Comparison of ENCODE assay signal across 8 cellular contexts in genomic region chr10:27285093-27285492, GRCh38. TPM values are rescaled to one million over a fixed set of nuclear protein-coding genes. Genes with fewer than 3 reads are reported as not detected.
A peak's percentile ranks its signal among the peaks of the same experiment; 100 is the strongest.
DNase-seq lines count a peak whose midpoint lies in the region; ATAC-seq and TF ChIP-seq lines count a peak whose summit lies in the region.
"Had no signal": no experiment of that assay in that cellular context is flagged by ENCODE, and none has a peak within 500 bp of the region (broad histone marks: within the 10 kb centered on the region; RNA-seq: fewer than 3 reads in every experiment).

No MANE protein-coding gene starts in this region.

- H3K9me2 ChIP-seq in OCI-LY7 (ENCODE audit: insufficient read depth, low read length) = no peaks in the 10 kb centered on the region

- intact Hi-C loops in OCI-LY7 (cut with micrococcal nuclease; ENCODE audit: unreplicated experiment) = no loop called here

- peak; percentile 32 for TF ChIP-seq CTCF in GM12873 (IDR thresholded peaks at IDR 0.05; ENCODE audit: insufficient read depth, low read depth, low read length, missing control alignments)
- peak; percentile 54 for TF ChIP-seq CTCF in OCI-LY7 (conservative IDR thresholded peaks at IDR 0.05; ENCODE audit: low read length)
- peak; percentile 42 for TF ChIP-seq CTCF in retinal pigment epithelial cell (conservative IDR thresholded peaks at IDR 0.05; ENCODE audit: low read depth, low read length)

- no peak overlapping the region for H3K4me3 ChIP-seq in OCI-LY7 (ENCODE audit: low read depth, low read length, poor library complexity, severe bottlenecking)
- no peak overlapping the region for H3K4me3 ChIP-seq in retinal pigment epithelial cell (ENCODE audit: low read length)
- H3K4me3 ChIP-seq: SJCRH30 had no signal

- TF ChIP-seq POLR2A in GM18505 (IDR thresholded peaks at IDR 0.05; ENCODE audit: borderline replicate concordance, extremely low read depth, insufficient read depth, insufficient read length) = no peak

- no peaks in the 10 kb centered on the region for H3K36me3 ChIP-seq in OCI-LY7 (ENCODE audit: insufficient read depth, low read length)
- H3K36me3 ChIP-seq: SJCRH30 had no signal

- H3K4me2 ChIP-seq in OCI-LY7 (ENCODE audit: low read length) = no peak overlapping the region

- no TSS peak for BruUV-seq in OCI-LY7 (replicated peaks; lab: Mats Ljungman, UMichigan)

- no peaks in the 10 kb centered on the region for H3K4me1 ChIP-seq in OCI-LY7 (ENCODE audit: insufficient read depth, low read length, poor library complexity, severe bottlenecking)
- H3K4me1 ChIP-seq: SJCRH30 had no signal

- H3K27ac ChIP-seq in OCI-LY7 (ENCODE audit: low read depth, low read length, poor library complexity, severe bottlenecking) = no peak overlapping the region
- H3K27ac ChIP-seq: SJCRH30 had no signal

- ATAC-seq in GM18505 (IDR thresholded peaks at IDR 0.05; ENCODE audit: unreplicated experiment) = no peak

- CTCF ChIA-PET in OCI-LY7 (lab: Charles Lee; ENCODE audit: unreplicated experiment) = no interaction called here

- no peaks in the 10 kb centered on the region for H3K9me3 ChIP-seq in OCI-LY7 (ENCODE audit: low read length)
- H3K9me3 ChIP-seq: SJCRH30 had no signal

- H2AFZ ChIP-seq in OCI-LY7 (ENCODE audit: low read length) = no peak overlapping the region

- no peaks in the 10 kb centered on the region for H3K79me2 ChIP-seq in OCI-LY7 (ENCODE audit: insufficient read depth, low read depth, low read length)

- no peaks in the 10 kb centered on the region for H4K20me1 ChIP-seq in OCI-LY7 (ENCODE audit: insufficient read depth, low read length)

- DNase-seq in OCI-LY7 (ENCODE audit: low spot score) (peak; percentile 11), cerebellar cortex (ENCODE audit: low spot score) (peak; percentile 17), retinal pigment epithelial cell (ENCODE audit: low read depth) (no peak), SKM-1 treated with dmso at 0.1 percent for 144 hours (lab: John Stamatoyannopoulos, UW; ENCODE audit: unreplicated experiment) (no peak), mesenteric fat pad (ENCODE audit: low spot score) (no peak)

- POLR2A ChIA-PET in OCI-LY7 (lab: Charles Lee) = no interaction called here

RNA-seq across cellular contexts. Expression of gene ACBD5, which starts 44.5 kb away (rescaled TPM):
- 10.8 and 12.4 TPM in 2 replicates for total RNA-seq in OCI-LY7 (2014; rRNA removed; shearing (Covaris generic))
- total RNA-seq in OCI-LY7 (2022) (20.0 and 20.4 TPM in 2 replicates), mesenteric fat pad (26.6 TPM)

Comparison
In these comparisons a context has a peak if more than half of its experiments do, and no peak if none do; other contexts are left out.
1. DNase-seq: peak in OCI-LY7 (single experiment) and cerebellar cortex (single experiment); none in retinal pigment epithelial cell (single experiment), SKM-1 treated with dmso at 0.1 percent for 144 hours (single experiment) and mesenteric fat pad (single experiment).
2. Peak in every context shown above with its lines, with median percentiles within 50 percentile points of each other: CTCF ChIP-seq.